Comparison of ENCODE assay signal across 19 cellular contexts in the genomic region with DNA sequence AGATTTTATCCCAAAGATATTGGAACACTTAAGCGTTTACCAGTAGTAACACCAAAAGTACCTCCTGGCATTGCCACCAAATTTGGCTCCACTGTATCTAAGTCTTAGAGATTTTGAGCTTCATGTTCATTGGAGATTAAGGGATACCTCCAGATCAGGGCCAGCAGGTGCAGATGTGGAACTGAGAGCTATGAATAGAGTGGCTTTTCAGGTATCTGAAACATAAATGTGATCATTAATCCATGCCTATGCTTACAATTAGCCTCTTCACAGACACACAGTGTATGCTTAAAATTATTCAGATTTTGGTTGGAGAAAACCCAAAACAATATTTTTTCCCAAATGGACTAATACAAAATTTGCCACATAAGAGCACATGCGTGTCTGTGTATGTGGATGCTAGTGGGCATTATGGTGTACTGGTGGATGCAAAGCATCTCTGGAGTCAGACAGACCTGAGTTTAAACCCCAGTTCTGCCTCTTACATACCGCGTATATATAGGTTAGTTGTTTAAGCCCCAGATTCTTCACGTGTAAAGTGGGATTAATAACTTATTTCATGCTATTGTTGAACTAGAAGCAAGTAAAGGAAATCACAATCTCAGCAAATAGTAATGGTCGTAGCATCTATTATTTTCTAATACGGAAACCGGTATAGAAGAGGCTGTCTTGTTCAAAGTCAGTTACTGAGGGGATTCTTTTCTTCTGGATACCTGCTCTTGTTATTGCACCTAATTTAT. TPM values are rescaled to one million over a fixed set of nuclear protein-coding genes. Genes with fewer than 3 reads are reported as not detected.
"Had no signal": no experiment of that assay in that cellular context is flagged by ENCODE, and none has a peak within 500 bp of the region (broad histone marks: within the 10 kb centered on the region; RNA-seq: fewer than 3 reads in every experiment).

No MANE protein-coding gene starts in this region.

- H3K36me3 ChIP-seq: gastrocnemius medialis, neutrophil, pancreas, upper lobe of right lung had no signal

- DNase-seq: activated CD4-positive, alpha-beta memory T cell treated with anti-CD3 and anti-CD28 coated beads for 36 hours; activated CD4-positive, alpha-beta T cell treated with anti-CD3 and anti-CD28 coated beads for 36 hours; activated gamma-delta T cell treated with Interleukin-2 at 50 U/mL for 16 hours; activated T-cell treated with anti-CD3 and anti-CD28 coated beads for 4 hours; effector CD8-positive, alpha-beta T cell; gastrocnemius medialis; head of caudate nucleus; kidney; pancreas; right lobe of liver; stimulated activated CD4-positive, alpha-beta T cell treated with anti-CD3 and anti-CD28 coated beads, Interleukin-4, amount 100 ng/mL, for 24 hours; upper lobe of right lung had no signal

- H3K27ac ChIP-seq: gastrocnemius medialis, neutrophil, pancreas, right lobe of liver, upper lobe of right lung had no signal

- FAIRE-seq: kidney, pancreas had no signal

- H3K4me3 ChIP-seq: gastrocnemius medialis, lung, pancreas, right lobe of liver, smooth muscle cell, upper lobe of right lung had no signal

- H3K27me3 ChIP-seq: gastrocnemius medialis, neutrophil, pancreas, right lobe of liver, upper lobe of right lung had no signal

- H3K4me1 ChIP-seq: right lobe of liver, upper lobe of right lung had no signal

- H3K4me2 ChIP-seq: smooth muscle cell had no signal

- H3K9me3 ChIP-seq: gastrocnemius medialis, neutrophil, pancreas, right lobe of liver, upper lobe of right lung had no signal

- ATAC-seq: activated CD4-positive, alpha-beta T cell treated with anti-CD3 and anti-CD28 coated beads for 36 hours; esophagus mucosa; gastrocnemius medialis; left lobe of liver; natural killer cell treated with Interleukin-12 subunit alpha and Interleukin-12 subunit beta and Interleukin-15 and Interleukin-18, amount 100 ng/mL, for 72 hours; pancreas; right lobe of liver; stimulated activated memory B cell treated with anti-CD40 and anti-IgM and Interleukin-4, amounts not matched to agents 10 μg/mL and 1 μg/mL and 100 μg/mL, for 72 hours; upper lobe of right lung had no signal

RNA-seq across cellular contexts. Expression of gene LRRC4, which starts 6.8 kb away (rescaled TPM):
- total RNA-seq: smooth muscle cell had no signal
- polyA plus RNA-seq: smooth muscle cell had no signal
